In the genomic region with DNA sequence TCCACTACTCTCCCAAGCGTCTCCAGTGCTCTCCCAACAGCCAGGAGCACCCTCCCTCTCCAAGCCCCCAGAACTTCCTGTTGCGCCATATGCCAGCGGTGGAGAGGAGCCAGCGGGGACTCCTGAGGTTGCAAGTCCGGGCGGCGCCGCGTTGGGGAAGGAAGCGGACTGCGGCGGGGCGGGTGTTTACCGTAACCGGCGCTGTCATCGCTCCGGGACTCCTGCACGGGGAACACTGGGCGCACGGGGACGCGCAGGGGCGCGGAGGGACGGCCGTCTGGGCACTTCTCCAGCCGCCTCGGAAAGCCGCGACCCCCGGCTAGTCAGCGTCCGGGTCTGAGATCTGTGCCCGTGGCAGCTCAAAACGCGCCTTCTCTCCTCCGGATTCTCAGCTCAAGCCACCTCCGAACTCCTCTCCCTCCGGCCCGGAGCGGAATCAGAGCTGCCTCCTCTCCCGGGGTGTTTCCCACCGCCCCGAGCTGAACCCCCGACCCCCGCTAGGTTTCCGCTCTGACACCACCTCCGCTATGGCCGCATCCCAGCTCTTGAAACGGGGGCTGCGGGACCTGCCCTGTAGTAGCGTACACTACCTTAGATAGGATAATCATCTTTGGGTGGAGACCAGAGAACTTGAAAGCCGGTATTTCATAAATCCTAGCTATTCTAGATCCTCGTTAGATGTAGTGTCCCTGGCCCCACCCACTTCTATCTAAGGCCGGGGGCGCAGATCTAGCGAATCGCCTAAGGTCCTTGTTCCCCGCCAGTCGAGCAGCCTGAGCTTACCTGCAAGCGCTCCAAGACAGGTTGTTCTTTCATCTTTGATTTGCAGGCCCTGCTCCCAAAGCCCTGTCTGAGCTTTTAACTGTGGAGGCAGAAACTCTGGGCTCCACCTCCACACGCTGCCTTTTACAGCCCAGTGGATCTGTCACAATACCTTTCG, we compare ENCODE assay signal across 8 cellular contexts. TPM values are rescaled to one million over a fixed set of nuclear protein-coding genes. Genes with fewer than 3 reads are reported as not detected.
A peak's percentile ranks its signal among the peaks of the same experiment; 100 is the strongest.
DNase-seq lines count a peak whose midpoint lies in the region; ATAC-seq and TF ChIP-seq lines count a peak whose summit lies in the region.

Gene TRPM6, minus strand, starts transcription at position 881 of the 940 bp plus-strand sequence. Its CDS starts 65 bp downstream, at position 816.

- in situ Hi-C loops in HAP-1 (cut with MboI; ENCODE audit: low sequenced_read_pairs), result loop anchor here (10.0 kb wide), 1 partner anchor 57 kb away; no protein-coding TSS in a partner anchor

- peak; percentile 68 for ATAC-seq in activated CD8-positive, alpha-beta memory T cell treated with anti-CD3 and anti-CD28 coated beads, Interleukin-2, amount 10 ng/mL, durations not matched to agents 7 days and 5 days
- ATAC-seq in esophagus mucosa (peak; percentile 82), HG03095 (IDR thresholded peaks at IDR 0.05; ENCODE audit: unreplicated experiment) (no peak)
- peak; percentile 61 for ATAC-seq in stimulated activated naive CD8-positive, alpha-beta T cell treated with anti-CD3 and anti-CD28 coated beads, Interleukin-15, Interleukin-2, amounts not matched to agents 100 U/mL and 50 U/mL, for 24 hours

- no peak within 1 kb of the TSS for H3K27ac Mint-ChIP-seq in activated CD8-positive, alpha-beta memory T cell treated with anti-CD3 and anti-CD28 coated beads, Interleukin-2, amount 10 ng/mL, durations not matched to agents 7 days and 5 days

- CTCF ChIA-PET in activated CD8-positive, alpha-beta memory T cell treated with anti-CD3 and anti-CD28 coated beads, Interleukin-2, amount 10 ng/mL, durations not matched to agents 7 days and 5 days (lab: Charles Lee), result no interaction called here

- H3K9me3 ChIP-seq in BE2C (no peaks in the 10 kb centered on the region), HAP-1 (no peaks in the 10 kb centered on the region)

- peaks cover 8% of the 10 kb centered on the region for H3K4me1 Mint-ChIP-seq in activated CD8-positive, alpha-beta memory T cell treated with anti-CD3 and anti-CD28 coated beads, Interleukin-2, amount 10 ng/mL, durations not matched to agents 7 days and 5 days

- peaks cover 60% of the 10 kb centered on the region for H3K27me3 Mint-ChIP-seq in activated CD8-positive, alpha-beta memory T cell treated with anti-CD3 and anti-CD28 coated beads, Interleukin-2, amount 10 ng/mL, durations not matched to agents 7 days and 5 days

- peak within 1 kb of the TSS; percentile 60 for H3K4me3 Mint-ChIP-seq in activated CD8-positive, alpha-beta memory T cell treated with anti-CD3 and anti-CD28 coated beads, Interleukin-2, amount 10 ng/mL, durations not matched to agents 7 days and 5 days

- H3K36me3 ChIP-seq in BE2C, result no peaks in the 10 kb centered on the region
- no peaks in the 10 kb centered on the region for H3K36me3 ChIP-seq in HAP-1 (replicated peaks)

- no peak for TF ChIP-seq CTCF in BE2C (IDR thresholded peaks at IDR 0.05; ENCODE audit: low read depth, low read length)

- peaks cover 10% of the 10 kb centered on the region; the same call in 1 of the 2 replicates for H3K27me3 ChIP-seq in BE2C
- H3K27me3 ChIP-seq in HAP-1 (ENCODE audit: low read depth), result peaks cover 3% of the 10 kb centered on the region; the same call in 1 of the 2 replicates

- no peaks in the 10 kb centered on the region for H3K36me3 Mint-ChIP-seq in activated CD8-positive, alpha-beta memory T cell treated with anti-CD3 and anti-CD28 coated beads, Interleukin-2, amount 10 ng/mL, durations not matched to agents 7 days and 5 days

- DNase-seq in BE2C, result peak; percentile 59
- DNase-seq in HAP-1 (ENCODE audit: low spot score in 2 of 2), result peak; percentile 43 to 71
- DNase-seq in NCI-H345 treated with DMSO at 0.1 percent for 48 hours (lab: John Stamatoyannopoulos, UW; ENCODE audit: unreplicated experiment), result peak; percentile 37
- DNase-seq in activated CD8-positive, alpha-beta memory T cell treated with anti-CD3 and anti-CD28 coated beads, Interleukin-2, amount 10 ng/mL, durations not matched to agents 7 days and 5 days, result peak; percentile 55
- peak; percentile 50 for DNase-seq in mucosa of gallbladder (ENCODE audit: low spot score)
- peak; percentile 41 for DNase-seq in stimulated activated naive CD8-positive, alpha-beta T cell treated with anti-CD3 and anti-CD28 coated beads, Interleukin-15, Interleukin-2, amounts not matched to agents 100 U/mL and 50 U/mL, for 24 hours

- H3K4me1 ChIP-seq in BE2C (no peaks in the 10 kb centered on the region), HAP-1 (no peaks in the 10 kb centered on the region; the same call in 1 of the 2 replicates)

- H3K4me3 ChIP-seq in BE2C (ENCODE audit: low read depth, low read length) (peak within 1 kb of the TSS; percentile 67), HAP-1 (peak within 1 kb of the TSS; percentile 59)

- peaks cover 3% of the 10 kb centered on the region for H3K9me3 Mint-ChIP-seq in activated CD8-positive, alpha-beta memory T cell treated with anti-CD3 and anti-CD28 coated beads, Interleukin-2, amount 10 ng/mL, durations not matched to agents 7 days and 5 days (ENCODE audit: low read depth)

RNA-seq across cellular contexts. Expression of gene TRPM6, which starts in this region (rescaled TPM):
- 0.65 TPM for polyA plus RNA-seq in BE2C (2012; ENCODE audit: insufficient read depth, insufficient read length, low read depth)
- not detected for total RNA-seq in activated CD8-positive, alpha-beta memory T cell treated with anti-CD3 and anti-CD28 coated beads, Interleukin-2, amount 10 ng/mL, durations not matched to agents 7 days and 5 days
- total RNA-seq in esophagus mucosa, result 1.2 TPM
- total RNA-seq in mucosa of gallbladder, result 0.29 TPM

Comparison
In these comparisons a context has a peak if more than half of its experiments do, and no peak if none do; other contexts are left out.
1. Peak in DNase-seq and ATAC-seq in activated CD8-positive, alpha-beta memory T cell treated with anti-CD3 and anti-CD28 coated beads, Interleukin-2, amount 10 ng/mL, durations not matched to agents 7 days and 5 days; RNA of the gene not detected or under 1 TPM.
2. Peak in DNase-seq in mucosa of gallbladder; RNA of the gene not detected or under 1 TPM.